In genomic region chr1:150829751-150830150, GRCh38 we compare ENCODE assay signal across 1 cellular context.
TF ChIP-seq lines count a peak whose summit lies in the region.

No MANE protein-coding gene starts in this region.

TF ChIP-seq in WTC11, 78 proteins besides CTCF, POLR2A, EP300 and RAD21 (continued from another document):
- TF ChIP-seq ATF6 (CRISPR knock-in tag; IDR thresholded peaks at IDR 0.05) = no peak
- TF ChIP-seq GABPB1 (CRISPR knock-in tag; IDR thresholded peaks at IDR 0.05) = no peak
- no peak for TF ChIP-seq CREM (CRISPR knock-in tag; IDR thresholded peaks at IDR 0.05)
- TF ChIP-seq ZNF671 (CRISPR knock-in tag; IDR thresholded peaks at IDR 0.05) = no peak
- TF ChIP-seq TP53 (CRISPR knock-in tag; IDR thresholded peaks at IDR 0.05) = no peak
- no peak for TF ChIP-seq E2F5 (CRISPR knock-in tag; IDR thresholded peaks at IDR 0.05)
- TF ChIP-seq JUN (CRISPR knock-in tag; IDR thresholded peaks at IDR 0.05) = no peak
- no peak for TF ChIP-seq GRHL2 (CRISPR knock-in tag; IDR thresholded peaks at IDR 0.05; ENCODE audit: insufficient replicate concordance, severe bottlenecking)
- no peak for TF ChIP-seq SMAD3 (CRISPR knock-in tag; IDR thresholded peaks at IDR 0.05; ENCODE audit: borderline replicate concordance)
- no peak for TF ChIP-seq ZNF396 (CRISPR knock-in tag; IDR thresholded peaks at IDR 0.05; ENCODE audit: borderline replicate concordance)
